8 cellular contexts compared by ENCODE assay signal in the genomic region with DNA sequence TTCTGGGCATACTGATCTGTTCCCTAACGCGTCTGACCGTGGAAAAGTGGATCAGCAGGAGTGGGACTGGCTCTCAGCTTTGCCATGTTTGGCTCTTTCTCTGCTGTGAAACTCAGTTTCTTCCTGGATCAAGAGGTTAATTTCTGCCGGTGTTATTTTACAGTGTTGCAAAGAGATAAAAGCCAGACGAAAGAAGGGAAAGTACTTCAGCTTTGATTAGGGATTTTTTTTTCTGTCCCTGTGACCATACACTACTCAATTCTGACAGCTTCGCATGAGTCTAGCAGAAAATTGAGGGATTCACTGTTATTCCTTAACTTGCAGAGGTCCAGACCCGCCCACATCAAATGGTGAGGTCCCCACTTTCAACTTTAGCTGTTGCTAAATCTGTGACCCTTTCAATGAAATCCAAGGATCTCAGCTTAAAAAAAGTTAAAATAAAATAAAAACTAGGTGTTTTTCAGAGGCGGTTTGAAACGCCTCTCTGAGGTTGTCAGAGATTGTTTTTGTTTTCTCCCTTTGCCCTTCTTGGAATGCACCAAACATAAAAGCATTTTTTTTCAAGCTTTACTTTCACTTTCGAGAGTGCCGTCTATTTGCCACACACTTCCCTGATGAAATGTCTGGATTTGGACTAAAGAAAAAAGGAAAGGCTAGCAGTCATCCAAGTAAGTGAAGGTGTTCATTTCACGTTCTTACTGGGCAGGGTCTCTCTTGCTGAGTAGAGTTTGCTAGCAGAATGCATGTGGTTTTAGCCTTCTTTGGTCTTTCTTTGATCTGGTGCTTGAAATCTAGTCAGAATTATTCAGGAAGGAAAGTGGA. TPM values are rescaled to one million over a fixed set of nuclear protein-coding genes. Genes with fewer than 3 reads are reported as not detected.
A peak's percentile ranks its signal among the peaks of the same experiment; 100 is the strongest.
DNase-seq lines count a peak whose midpoint lies in the region; ATAC-seq, FAIRE-seq and TF ChIP-seq lines count a peak whose summit lies in the region.

Gene TLR3, plus strand, starts transcription at position 576 of the 822 bp plus-strand sequence. CDS start 7,464 bp downstream, outside the sequence.

- H3K36me3 ChIP-seq in MG63 (no peaks in the 10 kb centered on the region), bronchial epithelial cell (ENCODE audit: control insufficient read depth, insufficient read depth, low read length) (no peaks in the 10 kb centered on the region), upper lobe of left lung (no peaks in the 10 kb centered on the region)

- TF ChIP-seq POLR2A in upper lobe of left lung (IDR thresholded peaks at IDR 0.05): peak in 1 of 4 donors; percentile 28

- H3K27me3 ChIP-seq in MG63 (no peaks in the 10 kb centered on the region), bronchial epithelial cell (ENCODE audit: control insufficient read depth, insufficient read depth, low read length) (no peaks in the 10 kb centered on the region), upper lobe of left lung (no peaks in the 10 kb centered on the region)

- FAIRE-seq in bronchial epithelial cell (lab: Jason Lieb, UNC) (no peak), D721Med (lab: Jason Lieb, UNC) (no peak)

- H3K9me3 ChIP-seq in MG63 (no peaks in the 10 kb centered on the region), upper lobe of left lung (no peaks in the 10 kb centered on the region)

- WGBS in upper lobe of left lung, 2 donors: 1 to 5% methylated on average over 12 of the region's 12 CpGs

- peak within 1 kb of the TSS; percentile 48 to 84 (median 67) for H3K27ac ChIP-seq in upper lobe of left lung

- H3K4me3 ChIP-seq in MG63 (peak within 1 kb of the TSS; percentile 58), bronchial epithelial cell (ENCODE audit: low read depth, low read length) (peak within 1 kb of the TSS; percentile 42), upper lobe of left lung (peak within 1 kb of the TSS; percentile 42 to 63 (median 56))

- TF ChIP-seq CTCF in bronchial epithelial cell (IDR thresholded peaks at IDR 0.05; ENCODE audit: insufficient read depth, low read length, severe bottlenecking) (no peak), upper lobe of left lung (IDR thresholded peaks at IDR 0.05) (no peak), D721Med (IDR thresholded peaks at IDR 0.05; ENCODE audit: insufficient read depth, missing control alignments) (no peak)

- DNase-seq in G401 (ENCODE audit: low spot score) (peak; percentile 8), MG63 (peak; percentile 28), bronchial epithelial cell (ENCODE audit: low read depth) (peak; percentile 38), lung microvascular endothelial cell (ENCODE audit: low read depth in 2 of 2) (peak; percentile 30 to 57), upper lobe of left lung (no peak), D721Med (ENCODE audit: insufficient read length, low spot score) (no peak), NCI-H2107 treated with DMSO at 0.1 percent for 48 hours (lab: John Stamatoyannopoulos, UW; ENCODE audit: unreplicated experiment) (no peak)

- peaks cover 5 to 27% (median 15%) of the 10 kb centered on the region in 4 donors for H3K4me1 ChIP-seq in upper lobe of left lung

- in situ Hi-C loops in G401 (cut with HindIII; ENCODE audit: low sequenced_read_pairs): no loop called here

- ATAC-seq in upper lobe of left lung (ENCODE audit: low FRiP score in 2 of 2): peak in 1 of 2 donors; percentile 81
- no peak for ATAC-seq in HG03175 (IDR thresholded peaks at IDR 0.05; ENCODE audit: unreplicated experiment)

- no peak for TF ChIP-seq EP300 in upper lobe of left lung (IDR thresholded peaks at IDR 0.05)

RNA-seq across cellular contexts. Expression of gene TLR3, which starts in this region (rescaled TPM):
- total RNA-seq in G401 (2014; rRNA removed; shearing (Covaris generic)): 0.31 and 3.9 TPM in 2 replicates
- total RNA-seq in MG63 (2014; rRNA removed; shearing (Covaris generic); ENCODE audit: low replicate concordance): 7.4 and 7.7 TPM in 2 replicates
- total RNA-seq in bronchial epithelial cell (0.26 and 0.38 TPM in 2 replicates), lung microvascular endothelial cell (0.40 and 0.44 TPM in 2 replicates), upper lobe of left lung (10 to 100 TPM in 4 of 6 donors, 1 to 10 TPM in 2; 1.9 to 20.0 (median 14.4) TPM)

Comparison
In these comparisons a context has a peak if more than half of its experiments do, and no peak if none do; other contexts are left out.
1. Peak in DNase-seq and H3K4me3 ChIP-seq in bronchial epithelial cell; RNA of the gene not detected or under 1 TPM.
2. Peak in DNase-seq in lung microvascular endothelial cell; RNA of the gene not detected or under 1 TPM.
3. DNase-seq: peak in G401 (single experiment) and MG63 (single experiment); none in upper lobe of left lung (0 of 2), D721Med (single experiment) and NCI-H2107 treated with DMSO at 0.1 percent for 48 hours (single experiment).
4. Peak in every context shown above with its lines, with median percentiles within 50 percentile points of each other: H3K4me3 ChIP-seq.